Comparison of ENCODE assay signal across 1 cellular context in genomic region chr6:13700232-13700631, GRCh38.
TF ChIP-seq lines count a peak whose summit lies in the region.

No MANE protein-coding gene starts in this region.

TF ChIP-seq in H1, 55 proteins besides CTCF, POLR2A, EP300 and RAD21 (continued from another document):
- TF ChIP-seq USF2 (IDR thresholded peaks at IDR 0.05; ENCODE audit: low read length), result no peak
- TF ChIP-seq RXRA (IDR thresholded peaks at IDR 0.05; ENCODE audit: insufficient read depth, low read depth, low read length), result no peak
- TF ChIP-seq RNF2 (IDR thresholded peaks at IDR 0.05; ENCODE audit: borderline replicate concordance, low read depth, low read length, missing control alignments, poor library complexity, severe bottlenecking), result no peak
- no peak for TF ChIP-seq GABPA (IDR thresholded peaks at IDR 0.05; ENCODE audit: borderline replicate concordance, insufficient read depth, low read length)
- no peak for TF ChIP-seq TEAD4 (IDR thresholded peaks at IDR 0.05; ENCODE audit: low read depth, low read length)
- TF ChIP-seq, protein P1, sequence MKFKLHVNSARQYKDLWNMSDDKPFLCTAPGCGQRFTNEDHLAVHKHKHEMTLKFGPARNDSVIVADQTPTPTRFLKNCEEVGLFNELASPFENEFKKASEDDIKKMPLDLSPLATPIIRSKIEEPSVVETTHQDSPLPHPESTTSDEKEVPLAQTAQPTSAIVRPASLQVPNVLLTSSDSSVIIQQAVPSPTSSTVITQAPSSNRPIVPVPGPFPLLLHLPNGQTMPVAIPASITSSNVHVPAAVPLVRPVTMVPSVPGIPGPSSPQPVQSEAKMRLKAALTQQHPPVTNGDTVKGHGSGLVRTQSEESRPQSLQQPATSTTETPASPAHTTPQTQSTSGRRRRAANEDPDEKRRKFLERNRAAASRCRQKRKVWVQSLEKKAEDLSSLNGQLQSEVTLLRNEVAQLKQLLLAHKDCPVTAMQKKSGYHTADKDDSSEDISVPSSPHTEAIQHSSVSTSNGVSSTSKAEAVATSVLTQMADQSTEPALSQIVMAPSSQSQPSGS (IDR thresholded peaks at IDR 0.05; ENCODE audit: low read length), result no peak
- no peak for TF ChIP-seq BCL11A (IDR thresholded peaks at IDR 0.05; ENCODE audit: low read depth in 2 of 2, low read length in 2 of 2)
- TF ChIP-seq POU5F1 (IDR thresholded peaks at IDR 0.05; ENCODE audit: low read depth, low read length), result no peak
- TF ChIP-seq KDM4A (IDR thresholded peaks at IDR 0.05; ENCODE audit: low read depth, low read length, severe bottlenecking), result no peak
- no peak for TF ChIP-seq CREB1 (IDR thresholded peaks at IDR 0.05)
- no peak for TF ChIP-seq TAF1 (IDR thresholded peaks at IDR 0.05; ENCODE audit: low read depth, low read length)
- no peak for TF ChIP-seq SP4 (IDR thresholded peaks at IDR 0.05; ENCODE audit: low read length)
- no peak for TF ChIP-seq SP2 (IDR thresholded peaks at IDR 0.05; ENCODE audit: low read length)
- no peak for TF ChIP-seq GTF2F1 (IDR thresholded peaks at IDR 0.05; ENCODE audit: borderline replicate concordance, low read depth, low read length)
- no peak for TF ChIP-seq RBBP5 (IDR thresholded peaks at IDR 0.05; ENCODE audit: borderline replicate concordance, low read depth, low read length)
- TF ChIP-seq KDM5A (IDR thresholded peaks at IDR 0.05; ENCODE audit: low read length), result no peak
